Comparison of ENCODE assay signal across 1 cellular context in genomic region chr16:15682105-15682570, GRCh38.
TF ChIP-seq lines count a peak whose summit lies in the region.

No MANE protein-coding gene starts in this region.

TF ChIP-seq in HepG2, 621 proteins besides CTCF, POLR2A, EP300 and RAD21 (continued from another document and continues in another):
- TF ChIP-seq ZNF512B (CRISPR knock-in tag; IDR thresholded peaks at IDR 0.05; ENCODE audit: borderline replicate concordance), result no peak
- TF ChIP-seq SETDB1 (CRISPR knock-in tag; IDR thresholded peaks at IDR 0.05; ENCODE audit: borderline replicate concordance), result no peak
- TF ChIP-seq FOXC1 (CRISPR knock-in tag; IDR thresholded peaks at IDR 0.05; ENCODE audit: borderline replicate concordance), result no peak
- TF ChIP-seq KLF9 (CRISPR knock-in tag; IDR thresholded peaks at IDR 0.05; ENCODE audit: low read depth), result no peak
- TF ChIP-seq SNAPC2 (CRISPR knock-in tag; IDR thresholded peaks at IDR 0.05), result no peak
- TF ChIP-seq KDM3A (CRISPR knock-in tag; IDR thresholded peaks at IDR 0.05; ENCODE audit: low read depth), result no peak
- no peak for TF ChIP-seq DNMT1 (CRISPR knock-in tag; IDR thresholded peaks at IDR 0.05)
- no peak for TF ChIP-seq ZNF841 (CRISPR knock-in tag; IDR thresholded peaks at IDR 0.05; ENCODE audit: borderline replicate concordance)
- TF ChIP-seq NFE2L1 (CRISPR knock-in tag; IDR thresholded peaks at IDR 0.05; ENCODE audit: borderline replicate concordance), result no peak
- TF ChIP-seq CBX2 (IDR thresholded peaks at IDR 0.05; ENCODE audit: low read depth, low read length), result no peak
- TF ChIP-seq CBX2 (CRISPR knock-in tag; IDR thresholded peaks at IDR 0.05; ENCODE audit: low read depth), result no peak
- TF ChIP-seq ZNF609 (CRISPR knock-in tag; IDR thresholded peaks at IDR 0.05; ENCODE audit: borderline replicate concordance), result no peak
- no peak for TF ChIP-seq ZBTB20 (CRISPR knock-in tag; IDR thresholded peaks at IDR 0.05; ENCODE audit: borderline replicate concordance, low read depth)
- no peak for TF ChIP-seq ZNF460 (CRISPR knock-in tag; IDR thresholded peaks at IDR 0.05; ENCODE audit: borderline replicate concordance)
- TF ChIP-seq ZNF12 (CRISPR knock-in tag; IDR thresholded peaks at IDR 0.05), result no peak
- TF ChIP-seq ZNF30 (CRISPR knock-in tag; IDR thresholded peaks at IDR 0.05), result no peak
- TF ChIP-seq JARID2 (CRISPR knock-in tag; IDR thresholded peaks at IDR 0.05; ENCODE audit: insufficient replicate concordance), result no peak
- TF ChIP-seq ZNF792 (CRISPR knock-in tag; IDR thresholded peaks at IDR 0.05), result no peak
- peak; percentile 96 for TF ChIP-seq ZNF644 (CRISPR knock-in tag; IDR thresholded peaks at IDR 0.05; ENCODE audit: low read depth)
- no peak for TF ChIP-seq ZUFSP (CRISPR knock-in tag; IDR thresholded peaks at IDR 0.05; ENCODE audit: borderline replicate concordance)
- TF ChIP-seq MXD3 (CRISPR knock-in tag; IDR thresholded peaks at IDR 0.05), result no peak
- no peak for TF ChIP-seq MAFF (IDR thresholded peaks at IDR 0.05; ENCODE audit: low read depth, low read length)
- TF ChIP-seq ARID3A (IDR thresholded peaks at IDR 0.05; ENCODE audit: low read depth, low read length), result peak; percentile 77
- TF ChIP-seq DNMT3B (CRISPR knock-in tag; conservative IDR thresholded peaks at IDR 0.05), result 0 out of 2 replicates have a peak, but pooled peaks have one; percentile 19
- TF ChIP-seq ZNF24 (IDR thresholded peaks at IDR 0.05), result no peak
- TF ChIP-seq KMT2B (CRISPR knock-in tag; IDR thresholded peaks at IDR 0.05), result peak; percentile 27; the same call in 1 of the 2 replicates
- 0 out of 2 replicates have a peak, but pooled peaks have one; percentile 42 for TF ChIP-seq MED1 (CRISPR knock-in tag; IDR thresholded peaks at IDR 0.05)
- TF ChIP-seq MEIS2 (CRISPR knock-in tag; IDR thresholded peaks at IDR 0.05), result no peak
- no peak for TF ChIP-seq ZBTB14 (CRISPR knock-in tag; IDR thresholded peaks at IDR 0.05)
- TF ChIP-seq TMF1 (CRISPR knock-in tag; IDR thresholded peaks at IDR 0.05; ENCODE audit: low read depth), result no peak
- TF ChIP-seq HOXA7 (CRISPR knock-in tag; IDR thresholded peaks at IDR 0.05), result no peak
- TF ChIP-seq ISL2 (CRISPR knock-in tag; IDR thresholded peaks at IDR 0.05), result no peak
- no peak for TF ChIP-seq ZBTB43 (CRISPR knock-in tag; conservative IDR thresholded peaks at IDR 0.05)
- TF ChIP-seq KAT7 (CRISPR knock-in tag; IDR thresholded peaks at IDR 0.05; ENCODE audit: borderline replicate concordance), result no peak
- no peak for TF ChIP-seq TBL1XR1 (IDR thresholded peaks at IDR 0.05; ENCODE audit: borderline replicate concordance, low read length, partially characterized antibody)
- no peak for TF ChIP-seq ELF4 (CRISPR knock-in tag; IDR thresholded peaks at IDR 0.05; ENCODE audit: borderline replicate concordance)
- TF ChIP-seq ZNF570 (CRISPR knock-in tag; IDR thresholded peaks at IDR 0.05; ENCODE audit: borderline replicate concordance), result no peak
- TF ChIP-seq HHEX (CRISPR knock-in tag; IDR thresholded peaks at IDR 0.05), result no peak
- no peak for TF ChIP-seq ZNF326 (CRISPR knock-in tag; IDR thresholded peaks at IDR 0.05; ENCODE audit: borderline replicate concordance)
- TF ChIP-seq MXI1 (IDR thresholded peaks at IDR 0.05; ENCODE audit: borderline replicate concordance, low read depth, low read length), result peak; percentile 65; the same call in 1 of the 3 replicates
- no peak for TF ChIP-seq PAF1 (CRISPR knock-in tag; IDR thresholded peaks at IDR 0.05)
- no peak for TF ChIP-seq ZNF563 (CRISPR knock-in tag; IDR thresholded peaks at IDR 0.05)
- TF ChIP-seq BATF2 (CRISPR knock-in tag; IDR thresholded peaks at IDR 0.05), result no peak
- no peak for TF ChIP-seq ZNF574 (CRISPR knock-in tag; IDR thresholded peaks at IDR 0.05)
- no peak for TF ChIP-seq ZSCAN20 (CRISPR knock-in tag; IDR thresholded peaks at IDR 0.05; ENCODE audit: borderline replicate concordance)
- no peak for TF ChIP-seq THAP7 (CRISPR knock-in tag; IDR thresholded peaks at IDR 0.05)
- TF ChIP-seq ZNF597 (CRISPR knock-in tag; IDR thresholded peaks at IDR 0.05), result no peak
